In the genomic region with DNA sequence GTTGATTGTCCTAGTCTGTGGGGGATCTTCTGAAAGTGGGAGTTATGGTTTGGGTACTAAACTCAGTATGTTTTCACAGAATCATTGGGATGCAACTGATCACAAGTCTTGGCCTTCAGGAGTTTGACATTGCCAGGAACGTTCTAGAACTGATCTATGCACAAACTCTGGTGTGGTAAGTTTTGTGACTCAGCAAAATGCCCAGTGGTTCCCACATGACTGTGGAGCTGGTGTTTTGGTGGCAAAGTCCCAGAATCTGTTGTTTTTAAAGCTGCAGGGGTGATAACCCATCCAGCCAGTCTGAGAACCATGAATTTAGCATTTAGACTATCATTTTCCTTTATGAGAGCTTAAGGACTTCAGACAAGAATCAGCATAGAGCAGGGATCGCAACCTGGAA, we compare ENCODE assay signal across 2 cellular contexts.
TF ChIP-seq lines count a peak whose summit lies in the region.

No MANE protein-coding gene starts in this region.

TF ChIP-seq in IMR-90, 13 proteins besides CTCF, POLR2A, EP300 and RAD21:
- peak; percentile 53 for TF ChIP-seq NFE2L2 (IDR thresholded peaks at IDR 0.05; ENCODE audit: low read depth, low read length)
- no peak for TF ChIP-seq MAZ (IDR thresholded peaks at IDR 0.05; ENCODE audit: borderline replicate concordance, low read depth, low read length)

TF ChIP-seq in K562, 482 proteins besides CTCF, POLR2A, EP300 and RAD21 (continues in another document):
- TF ChIP-seq, protein P1, sequence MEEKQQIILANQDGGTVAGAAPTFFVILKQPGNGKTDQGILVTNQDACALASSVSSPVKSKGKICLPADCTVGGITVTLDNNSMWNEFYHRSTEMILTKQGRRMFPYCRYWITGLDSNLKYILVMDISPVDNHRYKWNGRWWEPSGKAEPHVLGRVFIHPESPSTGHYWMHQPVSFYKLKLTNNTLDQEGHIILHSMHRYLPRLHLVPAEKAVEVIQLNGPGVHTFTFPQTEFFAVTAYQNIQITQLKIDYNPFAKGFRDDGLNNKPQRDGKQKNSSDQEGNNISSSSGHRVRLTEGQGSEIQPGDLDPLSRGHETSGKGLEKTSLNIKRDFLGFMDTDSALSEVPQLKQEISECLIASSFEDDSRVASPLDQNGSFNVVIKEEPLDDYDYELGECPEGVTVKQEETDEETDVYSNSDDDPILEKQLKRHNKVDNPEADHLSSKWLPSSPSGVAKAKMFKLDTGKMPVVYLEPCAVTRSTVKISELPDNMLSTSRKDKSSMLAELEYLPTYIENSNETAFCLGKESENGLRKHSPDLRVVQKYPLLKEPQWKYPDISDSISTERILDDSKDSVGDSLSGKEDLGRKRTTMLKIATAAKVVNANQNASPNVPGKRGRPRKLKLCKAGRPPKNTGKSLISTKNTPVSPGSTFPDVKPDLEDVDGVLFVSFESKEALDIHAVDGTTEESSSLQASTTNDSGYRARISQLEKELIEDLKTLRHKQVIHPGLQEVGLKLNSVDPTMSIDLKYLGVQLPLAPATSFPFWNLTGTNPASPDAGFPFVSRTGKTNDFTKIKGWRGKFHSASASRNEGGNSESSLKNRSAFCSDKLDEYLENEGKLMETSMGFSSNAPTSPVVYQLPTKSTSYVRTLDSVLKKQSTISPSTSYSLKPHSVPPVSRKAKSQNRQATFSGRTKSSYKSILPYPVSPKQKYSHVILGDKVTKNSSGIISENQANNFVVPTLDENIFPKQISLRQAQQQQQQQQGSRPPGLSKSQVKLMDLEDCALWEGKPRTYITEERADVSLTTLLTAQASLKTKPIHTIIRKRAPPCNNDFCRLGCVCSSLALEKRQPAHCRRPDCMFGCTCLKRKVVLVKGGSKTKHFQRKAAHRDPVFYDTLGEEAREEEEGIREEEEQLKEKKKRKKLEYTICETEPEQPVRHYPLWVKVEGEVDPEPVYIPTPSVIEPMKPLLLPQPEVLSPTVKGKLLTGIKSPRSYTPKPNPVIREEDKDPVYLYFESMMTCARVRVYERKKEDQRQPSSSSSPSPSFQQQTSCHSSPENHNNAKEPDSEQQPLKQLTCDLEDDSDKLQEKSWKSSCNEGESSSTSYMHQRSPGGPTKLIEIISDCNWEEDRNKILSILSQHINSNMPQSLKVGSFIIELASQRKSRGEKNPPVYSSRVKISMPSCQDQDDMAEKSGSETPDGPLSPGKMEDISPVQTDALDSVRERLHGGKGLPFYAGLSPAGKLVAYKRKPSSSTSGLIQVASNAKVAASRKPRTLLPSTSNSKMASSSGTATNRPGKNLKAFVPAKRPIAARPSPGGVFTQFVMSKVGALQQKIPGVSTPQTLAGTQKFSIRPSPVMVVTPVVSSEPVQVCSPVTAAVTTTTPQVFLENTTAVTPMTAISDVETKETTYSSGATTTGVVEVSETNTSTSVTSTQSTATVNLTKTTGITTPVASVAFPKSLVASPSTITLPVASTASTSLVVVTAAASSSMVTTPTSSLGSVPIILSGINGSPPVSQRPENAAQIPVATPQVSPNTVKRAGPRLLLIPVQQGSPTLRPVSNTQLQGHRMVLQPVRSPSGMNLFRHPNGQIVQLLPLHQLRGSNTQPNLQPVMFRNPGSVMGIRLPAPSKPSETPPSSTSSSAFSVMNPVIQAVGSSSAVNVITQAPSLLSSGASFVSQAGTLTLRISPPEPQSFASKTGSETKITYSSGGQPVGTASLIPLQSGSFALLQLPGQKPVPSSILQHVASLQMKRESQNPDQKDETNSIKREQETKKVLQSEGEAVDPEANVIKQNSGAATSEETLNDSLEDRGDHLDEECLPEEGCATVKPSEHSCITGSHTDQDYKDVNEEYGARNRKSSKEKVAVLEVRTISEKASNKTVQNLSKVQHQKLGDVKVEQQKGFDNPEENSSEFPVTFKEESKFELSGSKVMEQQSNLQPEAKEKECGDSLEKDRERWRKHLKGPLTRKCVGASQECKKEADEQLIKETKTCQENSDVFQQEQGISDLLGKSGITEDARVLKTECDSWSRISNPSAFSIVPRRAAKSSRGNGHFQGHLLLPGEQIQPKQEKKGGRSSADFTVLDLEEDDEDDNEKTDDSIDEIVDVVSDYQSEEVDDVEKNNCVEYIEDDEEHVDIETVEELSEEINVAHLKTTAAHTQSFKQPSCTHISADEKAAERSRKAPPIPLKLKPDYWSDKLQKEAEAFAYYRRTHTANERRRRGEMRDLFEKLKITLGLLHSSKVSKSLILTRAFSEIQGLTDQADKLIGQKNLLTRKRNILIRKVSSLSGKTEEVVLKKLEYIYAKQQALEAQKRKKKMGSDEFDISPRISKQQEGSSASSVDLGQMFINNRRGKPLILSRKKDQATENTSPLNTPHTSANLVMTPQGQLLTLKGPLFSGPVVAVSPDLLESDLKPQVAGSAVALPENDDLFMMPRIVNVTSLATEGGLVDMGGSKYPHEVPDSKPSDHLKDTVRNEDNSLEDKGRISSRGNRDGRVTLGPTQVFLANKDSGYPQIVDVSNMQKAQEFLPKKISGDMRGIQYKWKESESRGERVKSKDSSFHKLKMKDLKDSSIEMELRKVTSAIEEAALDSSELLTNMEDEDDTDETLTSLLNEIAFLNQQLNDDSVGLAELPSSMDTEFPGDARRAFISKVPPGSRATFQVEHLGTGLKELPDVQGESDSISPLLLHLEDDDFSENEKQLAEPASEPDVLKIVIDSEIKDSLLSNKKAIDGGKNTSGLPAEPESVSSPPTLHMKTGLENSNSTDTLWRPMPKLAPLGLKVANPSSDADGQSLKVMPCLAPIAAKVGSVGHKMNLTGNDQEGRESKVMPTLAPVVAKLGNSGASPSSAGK (IDR thresholded peaks at IDR 0.05), result 0 out of 2 replicates have a peak, but pooled peaks have one; percentile 24
- TF ChIP-seq CREB1 (IDR thresholded peaks at IDR 0.05) (no peak), CREB1 (CRISPR knock-in tag; IDR thresholded peaks at IDR 0.05) (no peak), U2AF1 (optimal IDR thresholded peaks at IDR 0.05; ENCODE audit: low read depth, low read length) (no peak), ESRRB (CRISPR knock-in tag; IDR thresholded peaks at IDR 0.05; ENCODE audit: borderline replicate concordance) (no peak), BACH1 (tag; IDR thresholded peaks at IDR 0.05) (peak; percentile 90), DPF2 (IDR thresholded peaks at IDR 0.05) (no peak), TSC22D4 (tag; IDR thresholded peaks at IDR 0.05) (no peak), EZH2 (IDR thresholded peaks at IDR 0.05; ENCODE audit: borderline replicate concordance, low read depth, low read length) (no peak), MYNN (IDR thresholded peaks at IDR 0.05) (no peak), MYNN (CRISPR knock-in tag; IDR thresholded peaks at IDR 0.05) (no peak), POU5F1 (IDR thresholded peaks at IDR 0.05; ENCODE audit: borderline replicate concordance, low read depth, low read length, partially characterized antibody) (no peak), BRCA1 (IDR thresholded peaks at IDR 0.05) (no peak), BRCA1 (CRISPR knock-in tag; IDR thresholded peaks at IDR 0.05) (no peak), TAL1 (IDR thresholded peaks at IDR 0.05) (no peak), NFE2 (IDR thresholded peaks at IDR 0.05; ENCODE audit: low read depth) (peak; percentile 88), MAFG (tag; conservative IDR thresholded peaks at IDR 0.05) (peak; percentile 89), C11orf30 (IDR thresholded peaks at IDR 0.05; ENCODE audit: low read depth) (peak; percentile 84), ZNF316 (IDR thresholded peaks at IDR 0.05) (peak; percentile 90), ZEB2 (IDR thresholded peaks at IDR 0.05) (no peak), NFE2L1 (tag; IDR thresholded peaks at IDR 0.05; ENCODE audit: borderline replicate concordance, low read depth) (peak; percentile 61; the same call in 1 of the 2 replicates)
- TF ChIP-seq, protein P2, sequence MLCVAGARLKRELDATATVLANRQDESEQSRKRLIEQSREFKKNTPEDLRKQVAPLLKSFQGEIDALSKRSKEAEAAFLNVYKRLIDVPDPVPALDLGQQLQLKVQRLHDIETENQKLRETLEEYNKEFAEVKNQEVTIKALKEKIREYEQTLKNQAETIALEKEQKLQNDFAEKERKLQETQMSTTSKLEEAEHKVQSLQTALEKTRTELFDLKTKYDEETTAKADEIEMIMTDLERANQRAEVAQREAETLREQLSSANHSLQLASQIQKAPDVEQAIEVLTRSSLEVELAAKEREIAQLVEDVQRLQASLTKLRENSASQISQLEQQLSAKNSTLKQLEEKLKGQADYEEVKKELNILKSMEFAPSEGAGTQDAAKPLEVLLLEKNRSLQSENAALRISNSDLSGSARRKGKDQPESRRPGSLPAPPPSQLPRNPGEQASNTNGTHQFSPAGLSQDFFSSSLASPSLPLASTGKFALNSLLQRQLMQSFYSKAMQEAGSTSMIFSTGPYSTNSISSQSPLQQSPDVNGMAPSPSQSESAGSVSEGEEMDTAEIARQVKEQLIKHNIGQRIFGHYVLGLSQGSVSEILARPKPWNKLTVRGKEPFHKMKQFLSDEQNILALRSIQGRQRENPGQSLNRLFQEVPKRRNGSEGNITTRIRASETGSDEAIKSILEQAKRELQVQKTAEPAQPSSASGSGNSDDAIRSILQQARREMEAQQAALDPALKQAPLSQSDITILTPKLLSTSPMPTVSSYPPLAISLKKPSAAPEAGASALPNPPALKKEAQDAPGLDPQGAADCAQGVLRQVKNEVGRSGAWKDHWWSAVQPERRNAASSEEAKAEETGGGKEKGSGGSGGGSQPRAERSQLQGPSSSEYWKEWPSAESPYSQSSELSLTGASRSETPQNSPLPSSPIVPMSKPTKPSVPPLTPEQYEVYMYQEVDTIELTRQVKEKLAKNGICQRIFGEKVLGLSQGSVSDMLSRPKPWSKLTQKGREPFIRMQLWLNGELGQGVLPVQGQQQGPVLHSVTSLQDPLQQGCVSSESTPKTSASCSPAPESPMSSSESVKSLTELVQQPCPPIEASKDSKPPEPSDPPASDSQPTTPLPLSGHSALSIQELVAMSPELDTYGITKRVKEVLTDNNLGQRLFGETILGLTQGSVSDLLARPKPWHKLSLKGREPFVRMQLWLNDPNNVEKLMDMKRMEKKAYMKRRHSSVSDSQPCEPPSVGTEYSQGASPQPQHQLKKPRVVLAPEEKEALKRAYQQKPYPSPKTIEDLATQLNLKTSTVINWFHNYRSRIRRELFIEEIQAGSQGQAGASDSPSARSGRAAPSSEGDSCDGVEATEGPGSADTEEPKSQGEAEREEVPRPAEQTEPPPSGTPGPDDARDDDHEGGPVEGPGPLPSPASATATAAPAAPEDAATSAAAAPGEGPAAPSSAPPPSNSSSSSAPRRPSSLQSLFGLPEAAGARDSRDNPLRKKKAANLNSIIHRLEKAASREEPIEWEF (CRISPR knock-in tag; IDR thresholded peaks at IDR 0.05), result no peak
- TF ChIP-seq, protein P3, sequence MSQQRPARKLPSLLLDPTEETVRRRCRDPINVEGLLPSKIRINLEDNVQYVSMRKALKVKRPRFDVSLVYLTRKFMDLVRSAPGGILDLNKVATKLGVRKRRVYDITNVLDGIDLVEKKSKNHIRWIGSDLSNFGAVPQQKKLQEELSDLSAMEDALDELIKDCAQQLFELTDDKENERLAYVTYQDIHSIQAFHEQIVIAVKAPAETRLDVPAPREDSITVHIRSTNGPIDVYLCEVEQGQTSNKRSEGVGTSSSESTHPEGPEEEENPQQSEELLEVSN (IDR thresholded peaks at IDR 0.05; ENCODE audit: borderline replicate concordance in 1 of 2, extremely low read depth in 1 of 2, insufficient read depth in 1 of 2, insufficient read length in 1 of 2, low read depth in 1 of 2, low read length in 1 of 2, poor library complexity in 1 of 2, severe bottlenecking in 1 of 2), result peak in 1 of 2 experiments; percentile 40
- TF ChIP-seq, protein P4, sequence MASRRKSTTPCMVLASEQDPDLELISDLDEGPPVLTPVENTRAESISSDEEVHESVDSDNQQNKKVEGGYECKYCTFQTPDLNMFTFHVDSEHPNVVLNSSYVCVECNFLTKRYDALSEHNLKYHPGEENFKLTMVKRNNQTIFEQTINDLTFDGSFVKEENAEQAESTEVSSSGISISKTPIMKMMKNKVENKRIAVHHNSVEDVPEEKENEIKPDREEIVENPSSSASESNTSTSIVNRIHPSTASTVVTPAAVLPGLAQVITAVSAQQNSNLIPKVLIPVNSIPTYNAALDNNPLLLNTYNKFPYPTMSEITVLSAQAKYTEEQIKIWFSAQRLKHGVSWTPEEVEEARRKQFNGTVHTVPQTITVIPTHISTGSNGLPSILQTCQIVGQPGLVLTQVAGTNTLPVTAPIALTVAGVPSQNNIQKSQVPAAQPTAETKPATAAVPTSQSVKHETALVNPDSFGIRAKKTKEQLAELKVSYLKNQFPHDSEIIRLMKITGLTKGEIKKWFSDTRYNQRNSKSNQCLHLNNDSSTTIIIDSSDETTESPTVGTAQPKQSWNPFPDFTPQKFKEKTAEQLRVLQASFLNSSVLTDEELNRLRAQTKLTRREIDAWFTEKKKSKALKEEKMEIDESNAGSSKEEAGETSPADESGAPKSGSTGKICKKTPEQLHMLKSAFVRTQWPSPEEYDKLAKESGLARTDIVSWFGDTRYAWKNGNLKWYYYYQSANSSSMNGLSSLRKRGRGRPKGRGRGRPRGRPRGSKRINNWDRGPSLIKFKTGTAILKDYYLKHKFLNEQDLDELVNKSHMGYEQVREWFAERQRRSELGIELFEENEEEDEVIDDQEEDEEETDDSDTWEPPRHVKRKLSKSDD (conservative IDR thresholded peaks at IDR 0.05; ENCODE audit: low read length), result no peak
- TF ChIP-seq, protein P5, sequence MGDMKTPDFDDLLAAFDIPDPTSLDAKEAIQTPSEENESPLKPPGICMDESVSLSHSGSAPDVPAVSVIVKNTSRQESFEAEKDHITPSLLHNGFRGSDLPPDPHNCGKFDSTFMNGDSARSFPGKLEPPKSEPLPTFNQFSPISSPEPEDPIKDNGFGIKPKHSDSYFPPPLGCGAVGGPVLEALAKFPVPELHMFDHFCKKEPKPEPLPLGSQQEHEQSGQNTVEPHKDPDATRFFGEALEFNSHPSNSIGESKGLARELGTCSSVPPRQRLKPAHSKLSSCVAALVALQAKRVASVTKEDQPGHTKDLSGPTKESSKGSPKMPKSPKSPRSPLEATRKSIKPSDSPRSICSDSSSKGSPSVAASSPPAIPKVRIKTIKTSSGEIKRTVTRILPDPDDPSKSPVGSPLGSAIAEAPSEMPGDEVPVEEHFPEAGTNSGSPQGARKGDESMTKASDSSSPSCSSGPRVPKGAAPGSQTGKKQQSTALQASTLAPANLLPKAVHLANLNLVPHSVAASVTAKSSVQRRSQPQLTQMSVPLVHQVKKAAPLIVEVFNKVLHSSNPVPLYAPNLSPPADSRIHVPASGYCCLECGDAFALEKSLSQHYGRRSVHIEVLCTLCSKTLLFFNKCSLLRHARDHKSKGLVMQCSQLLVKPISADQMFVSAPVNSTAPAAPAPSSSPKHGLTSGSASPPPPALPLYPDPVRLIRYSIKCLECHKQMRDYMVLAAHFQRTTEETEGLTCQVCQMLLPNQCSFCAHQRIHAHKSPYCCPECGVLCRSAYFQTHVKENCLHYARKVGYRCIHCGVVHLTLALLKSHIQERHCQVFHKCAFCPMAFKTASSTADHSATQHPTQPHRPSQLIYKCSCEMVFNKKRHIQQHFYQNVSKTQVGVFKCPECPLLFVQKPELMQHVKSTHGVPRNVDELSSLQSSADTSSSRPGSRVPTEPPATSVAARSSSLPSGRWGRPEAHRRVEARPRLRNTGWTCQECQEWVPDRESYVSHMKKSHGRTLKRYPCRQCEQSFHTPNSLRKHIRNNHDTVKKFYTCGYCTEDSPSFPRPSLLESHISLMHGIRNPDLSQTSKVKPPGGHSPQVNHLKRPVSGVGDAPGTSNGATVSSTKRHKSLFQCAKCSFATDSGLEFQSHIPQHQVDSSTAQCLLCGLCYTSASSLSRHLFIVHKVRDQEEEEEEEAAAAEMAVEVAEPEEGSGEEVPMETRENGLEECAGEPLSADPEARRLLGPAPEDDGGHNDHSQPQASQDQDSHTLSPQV (IDR thresholded peaks at IDR 0.05), result no peak; the same call in 1 of the 2 replicates
- TF ChIP-seq, protein P6, sequence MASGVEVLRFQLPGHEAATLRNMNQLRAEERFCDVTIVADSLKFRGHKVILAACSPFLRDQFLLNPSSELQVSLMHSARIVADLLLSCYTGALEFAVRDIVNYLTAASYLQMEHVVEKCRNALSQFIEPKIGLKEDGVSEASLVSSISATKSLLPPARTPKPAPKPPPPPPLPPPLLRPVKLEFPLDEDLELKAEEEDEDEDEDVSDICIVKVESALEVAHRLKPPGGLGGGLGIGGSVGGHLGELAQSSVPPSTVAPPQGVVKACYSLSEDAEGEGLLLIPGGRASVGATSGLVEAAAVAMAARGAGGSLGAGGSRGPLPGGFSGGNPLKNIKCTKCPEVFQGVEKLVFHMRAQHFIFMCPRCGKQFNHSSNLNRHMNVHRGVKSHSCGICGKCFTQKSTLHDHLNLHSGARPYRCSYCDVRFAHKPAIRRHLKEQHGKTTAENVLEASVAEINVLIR (CRISPR knock-in tag; IDR thresholded peaks at IDR 0.05), result no peak
